ENCODE assay signal across 9 cellular contexts in the genomic region with DNA sequence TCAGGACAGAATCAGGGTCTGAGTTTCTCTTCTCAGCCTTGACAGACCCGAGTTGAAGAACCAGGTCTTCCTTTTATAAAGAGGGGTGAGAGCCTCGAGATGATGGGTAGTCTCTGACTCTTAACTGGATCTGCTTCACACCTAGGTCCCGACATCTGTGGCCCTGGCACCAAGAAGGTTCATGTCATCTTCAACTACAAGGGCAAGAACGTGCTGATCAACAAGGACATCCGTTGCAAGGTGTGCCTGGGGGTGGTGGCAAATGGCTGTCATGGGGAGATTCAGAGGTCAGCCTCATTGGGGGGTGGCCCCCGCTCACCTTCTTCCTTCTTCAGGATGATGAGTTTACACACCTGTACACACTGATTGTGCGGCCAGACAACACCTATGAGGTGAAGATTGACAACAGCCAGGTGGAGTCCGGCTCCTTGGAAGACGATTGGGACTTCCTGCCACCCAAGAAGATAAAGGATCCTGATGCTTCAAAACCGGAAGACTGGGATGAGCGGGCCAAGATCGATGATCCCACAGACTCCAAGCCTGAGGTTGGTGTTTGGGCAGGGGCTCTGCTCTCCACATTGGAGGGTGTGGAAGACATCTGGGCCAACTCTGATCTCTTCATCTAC. TPM values are rescaled to one million over a fixed set of nuclear protein-coding genes. Genes with fewer than 3 reads are reported as not detected.
DNase-seq lines count a peak whose midpoint lies in the region; ATAC-seq and TF ChIP-seq lines count a peak whose summit lies in the region.
"Had no signal": no experiment of that assay in that cellular context is flagged by ENCODE, and none has a peak within 500 bp of the region (broad histone marks: within the 10 kb centered on the region; RNA-seq: fewer than 3 reads in every experiment).

No MANE protein-coding gene starts in this region.

- no peaks in the 10 kb centered on the region; the same call in 1 of the 2 replicates for H3K9me3 ChIP-seq in AG04450 (ENCODE audit: control insufficient read depth, insufficient read depth, low read length)
- no peaks in the 10 kb centered on the region for H3K9me3 ChIP-seq in muscle layer of duodenum (ENCODE audit: control insufficient read depth in 1 of 2, low read length in 2 of 2)

- H3K27ac ChIP-seq in AG04450 (ENCODE audit: low read depth, low read length), result peak overlapping the region; percentile 47
- peak overlapping the region; percentile 94 for H3K27ac ChIP-seq in muscle layer of duodenum (ENCODE audit: low read length)

- H3K4me3 Mint-ChIP-seq in IgD-negative memory B cell, result peak overlapping the region; percentile 94 to 100 (median 98)
- peak overlapping the region; percentile 98 for H3K4me3 Mint-ChIP-seq in central memory CD8-positive, alpha-beta T cell

- peaks cover 36 to 48% of the 10 kb centered on the region in 2 donors for H3K36me3 ChIP-seq in muscle layer of duodenum (ENCODE audit: control insufficient read depth in 1 of 2, insufficient read depth in 2 of 2, low read length in 2 of 2)

- no peak for TF ChIP-seq CTCF in AG04450 (IDR thresholded peaks at IDR 0.05; ENCODE audit: low read depth, low read length)

- no peaks in the 10 kb centered on the region for H3K9me3 Mint-ChIP-seq in IgD-negative memory B cell
- no peaks in the 10 kb centered on the region for H3K9me3 Mint-ChIP-seq in central memory CD8-positive, alpha-beta T cell

- peaks cover 17 to 49% of the 10 kb centered on the region in 2 donors for H3K4me1 ChIP-seq in muscle layer of duodenum (ENCODE audit: control insufficient read depth in 1 of 2, insufficient read depth in 2 of 2, low read length in 2 of 2)

- POLR2A ChIA-PET in AG04450 (lab: Yijun Ruan, JAX), result interaction anchor here (0.7 to 1.2 kb wide), 3 partner anchors 14 to 147 kb away, joined by 3 to 4 read pairs (median 3); a partner anchor contains a TSS

- CTCF ChIA-PET in AG04450 (lab: Charles Lee), result interaction anchor here (0.6 kb wide), 1 partner anchor 254 kb away, joined by 3 read pairs; no protein-coding TSS in a partner anchor

- ATAC-seq in central memory CD8-positive, alpha-beta T cell (replicated peaks; ENCODE audit: extremely low read depth, poor library complexity, severe bottlenecking), result no peak
- no peak for ATAC-seq in GM21360 (IDR thresholded peaks at IDR 0.05; ENCODE audit: unreplicated experiment)
- no peak for ATAC-seq in HG02759 (IDR thresholded peaks at IDR 0.05; ENCODE audit: unreplicated experiment)

- peak overlapping the region in 2 of 3 donors; percentile 97 to 98 for H3K27ac Mint-ChIP-seq in IgD-negative memory B cell
- peak overlapping the region; percentile 97 for H3K27ac Mint-ChIP-seq in central memory CD8-positive, alpha-beta T cell (ENCODE audit: low read depth)

- H3K27me3 ChIP-seq in AG04450 (ENCODE audit: control insufficient read depth, insufficient read depth, low read length) (no peaks in the 10 kb centered on the region), muscle layer of duodenum (ENCODE audit: low read depth, low read length) (no peaks in the 10 kb centered on the region)

- peaks cover 10% of the 10 kb centered on the region for H3K36me3 Mint-ChIP-seq in IgD-negative memory B cell
- peaks cover 74% of the 10 kb centered on the region for H3K36me3 Mint-ChIP-seq in central memory CD8-positive, alpha-beta T cell (ENCODE audit: insufficient read depth)

- H3K4me3 ChIP-seq in AG04450 (ENCODE audit: low read depth, low read length) (peak overlapping the region; percentile 99), muscle layer of duodenum (ENCODE audit: low read depth in 1 of 2, low read length in 2 of 2) (peak overlapping the region; percentile 99)

- no peaks in the 10 kb centered on the region for H3K27me3 Mint-ChIP-seq in IgD-negative memory B cell
- no peaks in the 10 kb centered on the region for H3K27me3 Mint-ChIP-seq in central memory CD8-positive, alpha-beta T cell

- H3K4me1 Mint-ChIP-seq in IgD-negative memory B cell, result peaks cover 37 to 39% (median 39%) of the 10 kb centered on the region in 3 donors
- H3K4me1 Mint-ChIP-seq in central memory CD8-positive, alpha-beta T cell, result peaks cover 57% of the 10 kb centered on the region

- no peak for DNase-seq in AG04450 (ENCODE audit: low read depth, low spot score)
- no peak for DNase-seq in central memory CD8-positive, alpha-beta T cell (ENCODE audit: low spot score in 2 of 2)
- DNase-seq in COR-L47 (lab: John Stamatoyannopoulos, UW), result no peak
- DNase-seq in kidney glomerular epithelial cell (lab: John Stamatoyannopoulos, UW), result no peak
- DNase-seq: NCI-H1048 had no signal

RNA-seq across cellular contexts. Expression of a gene that starts 1.6 kb away (rescaled TPM):
- polyA plus RNA-seq in AG04450 (2011; rRNA removed), result 1,597 and 1,650 TPM in 2 replicates
- 1,727 and 1,897 TPM in 2 replicates for polyA minus RNA-seq in AG04450 (2011; rRNA and poly(A)+ RNA removed)
- polyA plus RNA-seq in IgD-negative memory B cell, result 158 TPM

RNA-seq across cellular contexts. Expression of a gene that starts 5.6 kb away (rescaled TPM):
- polyA plus RNA-seq in AG04450 (2011; rRNA removed) (36.2 and 41.4 TPM in 2 replicates), IgD-negative memory B cell (132 TPM)
- polyA minus RNA-seq in AG04450 (2011; rRNA and poly(A)+ RNA removed), result 34.1 and 41.5 TPM in 2 replicates

RNA-seq across cellular contexts. Expression of a gene that starts 6.5 kb away (rescaled TPM):
- polyA plus RNA-seq in AG04450 (2011; rRNA removed) (13.5 and 23.0 TPM in 2 replicates), IgD-negative memory B cell (56.8 TPM)
- 19.9 and 28.6 TPM in 2 replicates for polyA minus RNA-seq in AG04450 (2011; rRNA and poly(A)+ RNA removed)

RNA-seq across cellular contexts. Expression of a gene that starts 17.0 kb away (rescaled TPM):
- polyA plus RNA-seq in AG04450 (2011; rRNA removed), result 31.6 and 35.1 TPM in 2 replicates
- polyA minus RNA-seq in AG04450 (2011; rRNA and poly(A)+ RNA removed), result 8.0 and 9.4 TPM in 2 replicates
- polyA plus RNA-seq in IgD-negative memory B cell, result 84.1 TPM

RNA-seq across cellular contexts. Expression of a gene that starts 20.9 kb away (rescaled TPM):
- polyA plus RNA-seq in AG04450 (2011; rRNA removed) (not detected in 2 replicates), IgD-negative memory B cell (not detected)
- not detected in 2 replicates for polyA minus RNA-seq in AG04450 (2011; rRNA and poly(A)+ RNA removed)

Comparison
In these comparisons a context has a peak if more than half of its experiments do, and no peak if none do; other contexts are left out.
1. RNA of a gene that starts 1.6 kb away (polyA plus RNA-seq): 1,597 to 1,650 TPM in AG04450; 158 TPM in IgD-negative memory B cell (single experiment); every median in the first group is over 10 times any median in the second.